In the genomic region with DNA sequence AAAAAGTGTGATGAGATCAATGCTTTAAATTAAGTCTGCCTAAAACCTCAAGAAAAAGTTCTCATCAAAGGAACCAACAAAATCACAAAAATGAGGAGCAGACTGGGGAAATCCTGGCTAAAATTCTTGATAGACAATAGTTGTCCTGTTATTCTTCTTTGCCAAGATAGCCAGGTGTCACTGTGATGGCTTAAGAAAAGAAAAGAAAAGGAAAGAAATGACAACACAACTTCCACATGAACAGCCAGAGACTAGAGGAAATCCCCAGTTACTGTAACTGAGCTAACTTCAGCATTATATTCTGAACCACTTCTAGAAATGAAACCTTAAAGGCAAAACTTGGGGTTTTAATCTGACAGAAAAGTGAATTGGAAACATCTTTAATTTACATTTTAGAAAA, we compare ENCODE assay signal across 14 cellular contexts.
DNase-seq lines count a peak whose midpoint lies in the region; ATAC-seq and TF ChIP-seq lines count a peak whose summit lies in the region.
"Had no signal": no experiment of that assay in that cellular context is flagged by ENCODE, and none has a peak within 500 bp of the region (broad histone marks: within the 10 kb centered on the region; RNA-seq: fewer than 3 reads in every experiment).

No MANE protein-coding gene starts in this region.

- no peaks in the 10 kb centered on the region for H3K4me1 ChIP-seq in gastrocnemius medialis
- H3K4me1 ChIP-seq in lower lobe of right lung = no peaks in the 10 kb centered on the region

- peak; percentile 71 for ATAC-seq in GM18868 (IDR thresholded peaks at IDR 0.05; ENCODE audit: unreplicated experiment)
- ATAC-seq in GM21576 (IDR thresholded peaks at IDR 0.05; ENCODE audit: unreplicated experiment) = peak; percentile 80
- peak; percentile 62 for ATAC-seq in HG03103 (IDR thresholded peaks at IDR 0.05; ENCODE audit: low read depth, unreplicated experiment)
- peak; percentile 71 for ATAC-seq in memory B cell (ENCODE audit: low read depth)
- no peak for ATAC-seq in gastrocnemius medialis
- ATAC-seq in lower lobe of right lung = no peak
- ATAC-seq: stimulated activated effector memory CD8-positive, alpha-beta T cell treated with anti-CD3 and anti-CD28 coated beads, Interleukin-12 subunit alpha, Interleukin-12 subunit beta, amount 100 ng/mL, for 72 hours had no signal

- peak overlapping the region; percentile 84 for H3K27ac Mint-ChIP-seq in memory B cell
- H3K27ac Mint-ChIP-seq: CD8-positive, alpha-beta memory T cell; stimulated activated effector memory CD8-positive, alpha-beta T cell treated with anti-CD3 and anti-CD28 coated beads, Interleukin-12 subunit alpha, Interleukin-12 subunit beta, amount 100 ng/mL, for 72 hours had no signal

- no peak overlapping the region for H3K4me3 ChIP-seq in gastrocnemius medialis
- no peak overlapping the region for H3K4me3 ChIP-seq in lower lobe of right lung
- H3K4me3 ChIP-seq: ovary had no signal

- H3K36me3 ChIP-seq in gastrocnemius medialis (no peaks in the 10 kb centered on the region), lower lobe of right lung (no peaks in the 10 kb centered on the region)
- H3K36me3 ChIP-seq: ovary had no signal

- H3K9me3 ChIP-seq in gastrocnemius medialis (no peaks in the 10 kb centered on the region), lower lobe of right lung (no peaks in the 10 kb centered on the region)
- H3K9me3 ChIP-seq: ovary had no signal

- H3K4me1 Mint-ChIP-seq in memory B cell = peaks cover 45% of the 10 kb centered on the region
- H3K4me1 Mint-ChIP-seq: CD8-positive, alpha-beta memory T cell; stimulated activated effector memory CD8-positive, alpha-beta T cell treated with anti-CD3 and anti-CD28 coated beads, Interleukin-12 subunit alpha, Interleukin-12 subunit beta, amount 100 ng/mL, for 72 hours had no signal

- peak in 1 of 2 donors; percentile 12 for DNase-seq in memory B cell (ENCODE audit: low spot score in 2 of 2)
- no peak for DNase-seq in SW480 (ENCODE audit: low spot score)
- DNase-seq in gastrocnemius medialis = no peak
- DNase-seq in lower lobe of right lung = no peak
- DNase-seq: CD8-positive, alpha-beta memory T cell; mammary epithelial cell; NCI-H510A; ovary; SHP77 had no signal

- H3K4me3 Mint-ChIP-seq in memory B cell = peak overlapping the region; percentile 9
- H3K4me3 Mint-ChIP-seq: CD8-positive, alpha-beta memory T cell; stimulated activated effector memory CD8-positive, alpha-beta T cell treated with anti-CD3 and anti-CD28 coated beads, Interleukin-12 subunit alpha, Interleukin-12 subunit beta, amount 100 ng/mL, for 72 hours had no signal

- TF ChIP-seq POLR2A in gastrocnemius medialis (IDR thresholded peaks at IDR 0.05) = no peak

- intact Hi-C loops in gastrocnemius medialis (cut with DNase I; ENCODE audit: low total_unique reads) (no loop called here), lower lobe of right lung (cut with DNase I) (no loop called here)

- no peak for TF ChIP-seq CTCF in gastrocnemius medialis (IDR thresholded peaks at IDR 0.05 in 4 of 5, conservative IDR thresholded peaks at IDR 0.05 in 1 of 5)
- no peak for TF ChIP-seq CTCF in lower lobe of right lung (IDR thresholded peaks at IDR 0.05)

- no peaks in the 10 kb centered on the region for H3K27me3 Mint-ChIP-seq in memory B cell

- in situ Hi-C loops in gastrocnemius medialis (cut with MboI; ENCODE audit: low sequenced_read_pairs in 4 of 4) = no loop called here

- H3K27me3 ChIP-seq in gastrocnemius medialis (no peaks in the 10 kb centered on the region), lower lobe of right lung (ENCODE audit: low read depth) (no peaks in the 10 kb centered on the region)
- H3K27me3 ChIP-seq: ovary had no signal

- H3K27ac ChIP-seq in gastrocnemius medialis (no peak overlapping the region), lower lobe of right lung (no peak overlapping the region)
- H3K27ac ChIP-seq: ovary, VCaP had no signal

- no peaks in the 10 kb centered on the region for H3K36me3 Mint-ChIP-seq in memory B cell
- H3K36me3 Mint-ChIP-seq: CD8-positive, alpha-beta memory T cell; stimulated activated effector memory CD8-positive, alpha-beta T cell treated with anti-CD3 and anti-CD28 coated beads, Interleukin-12 subunit alpha, Interleukin-12 subunit beta, amount 100 ng/mL, for 72 hours had no signal

- H3K9me3 Mint-ChIP-seq in memory B cell = no peaks in the 10 kb centered on the region
- H3K9me3 Mint-ChIP-seq: stimulated activated effector memory CD8-positive, alpha-beta T cell treated with anti-CD3 and anti-CD28 coated beads, Interleukin-12 subunit alpha, Interleukin-12 subunit beta, amount 100 ng/mL, for 72 hours had no signal

Comparison
In these comparisons a context has a peak if more than half of its experiments do, and no peak if none do; other contexts are left out.
1. ATAC-seq: peak in GM18868 (single experiment), GM21576 (single experiment), HG03103 (single experiment) and memory B cell (single experiment); none in gastrocnemius medialis (0 of 2) and lower lobe of right lung (0 of 2).